Comparison of ENCODE assay signal across 20 cellular contexts in genomic region chr2:88860421-88861075, GRCh38.
"Had no signal": no experiment of that assay in that cellular context is flagged by ENCODE, and none has a peak within 500 bp of the region (broad histone marks: within the 10 kb centered on the region; RNA-seq: fewer than 3 reads in every experiment).

No MANE protein-coding gene starts in this region.

- H3K4me3 ChIP-seq: ovary, vagina had no signal

- H3K4me3 Mint-ChIP-seq: activated CD4-positive, alpha-beta T cell treated with anti-CD3 and anti-CD28 coated beads, Interleukin-2, amount 10 ng/mL, durations not matched to agents 7 days and 5 days; brain; central memory CD8-positive, alpha-beta T cell; neural crest cell; WTC11 had no signal

- DNase-seq: activated CD4-positive, alpha-beta T cell treated with anti-CD3 and anti-CD28 coated beads, Interleukin-2, amount 10 ng/mL, durations not matched to agents 7 days and 5 days; activated CD8-positive, alpha-beta memory T cell treated with anti-CD3 and anti-CD28 coated beads for 24 hours; activated naive CD4-positive, alpha-beta T cell treated with anti-CD3 and anti-CD28 coated beads, Interleukin-2, amount 50 U/mL, for 16 hours; amniotic stem cell; effector memory CD4-positive, alpha-beta T cell; gastrocnemius medialis; kidney; left ventricle myocardium superior; mesendoderm; ovary; stimulated activated CD4-positive, alpha-beta T cell treated with anti-CD3 and anti-CD28 coated beads, Interleukin-15, amount 100 ng/mL, for 24 hours; stimulated activated CD4-positive, alpha-beta T cell treated with anti-CD3 and anti-CD28 coated beads, Interleukin-4, amount 100 ng/mL, for 24 hours had no signal

- ATAC-seq: gastrocnemius medialis, left ventricle myocardium superior, WTC11 had no signal

- H3K4me1 Mint-ChIP-seq: central memory CD8-positive, alpha-beta T cell; neural crest cell had no signal

- H3K4me1 ChIP-seq: vagina had no signal

- H3K27me3 ChIP-seq: gastrocnemius medialis, ovary, tibial nerve, vagina had no signal

- H3K27ac Mint-ChIP-seq: activated CD4-positive, alpha-beta T cell treated with anti-CD3 and anti-CD28 coated beads, Interleukin-2, amount 10 ng/mL, durations not matched to agents 7 days and 5 days; activated T-helper 2 cell treated with anti-CD3 and anti-CD28 coated beads, Interferon-gamma antibody, Interleukin-2, Interleukin-4, amounts not matched to agents 10 μg/mL and 5 μg/mL and 100 μg/mL, durations not matched to agents 14 hours and 24 hours and 36 hours; brain; WTC11 had no signal

- H3K36me3 ChIP-seq: gastrocnemius medialis, ovary, tibial nerve, vagina had no signal

- H3K36me3 Mint-ChIP-seq: brain had no signal

- H3K9me3 ChIP-seq: gastrocnemius medialis, ovary, tibial nerve, vagina had no signal

- H3K9me3 Mint-ChIP-seq: activated CD4-positive, alpha-beta T cell treated with anti-CD3 and anti-CD28 coated beads, Interleukin-2, amount 10 ng/mL, durations not matched to agents 7 days and 5 days; activated T-helper 2 cell treated with anti-CD3 and anti-CD28 coated beads, Interferon-gamma antibody, Interleukin-2, Interleukin-4, amounts not matched to agents 10 μg/mL and 5 μg/mL and 100 μg/mL, durations not matched to agents 14 hours and 24 hours and 36 hours; brain; central memory CD8-positive, alpha-beta T cell had no signal

- H3K27ac ChIP-seq: epithelial cell of prostate, ovary, vagina had no signal
